9 cellular contexts compared by ENCODE assay signal in the genomic region with DNA sequence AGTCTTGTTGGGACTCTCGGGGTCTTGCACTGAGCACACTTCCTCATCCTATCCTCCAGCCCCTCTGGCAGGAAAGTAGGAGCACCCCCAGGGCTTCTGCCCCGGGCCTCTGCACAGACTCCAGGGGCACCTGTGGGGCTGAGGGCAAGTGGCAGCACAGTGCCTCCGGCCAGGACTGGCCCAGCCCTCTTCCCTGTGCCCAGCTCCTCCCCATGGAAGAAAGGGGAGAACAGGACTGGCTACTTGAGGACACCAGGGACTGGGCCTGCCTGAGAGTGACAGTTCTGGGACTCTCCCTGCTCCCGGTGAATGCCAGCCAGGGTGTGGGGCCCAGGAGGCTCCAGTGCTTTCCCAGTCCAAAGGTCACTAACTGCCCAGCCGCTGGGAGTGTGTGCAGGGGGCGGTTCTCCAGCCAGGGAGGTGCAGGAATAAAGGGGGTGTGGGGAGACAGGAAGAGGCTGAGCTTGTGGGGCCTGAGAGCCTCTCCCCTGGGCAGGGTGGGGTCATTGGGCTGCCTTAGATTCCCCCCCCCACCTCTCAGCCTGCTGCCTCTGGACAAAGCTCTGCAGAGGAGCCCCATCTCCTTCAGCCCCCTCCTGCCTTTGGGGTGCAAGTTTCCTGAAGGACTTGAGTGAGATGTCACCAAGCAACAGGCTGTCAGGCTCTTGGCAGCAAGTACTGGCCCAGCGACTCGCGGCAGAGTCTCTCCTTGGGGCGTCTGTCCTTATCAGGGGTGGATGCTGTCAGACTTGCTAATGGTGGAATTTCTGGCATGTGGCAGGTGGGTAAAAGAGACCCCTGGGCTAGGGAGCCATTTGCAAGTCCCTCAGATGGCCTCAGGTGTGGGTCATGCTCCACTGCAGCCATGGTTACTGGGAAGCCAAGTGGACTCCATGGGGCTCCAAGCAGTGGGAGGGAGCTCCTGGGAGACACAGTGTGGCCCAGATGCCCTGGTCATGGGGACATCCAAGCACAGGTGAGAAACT. TPM values are rescaled to one million over a fixed set of nuclear protein-coding genes. Genes with fewer than 3 reads are reported as not detected.
DNase-seq lines count a peak whose midpoint lies in the region; ATAC-seq and TF ChIP-seq lines count a peak whose summit lies in the region.
"Had no signal": no experiment of that assay in that cellular context is flagged by ENCODE, and none has a peak within 500 bp of the region (broad histone marks: within the 10 kb centered on the region; RNA-seq: fewer than 3 reads in every experiment).

No MANE protein-coding gene starts in this region.

- POLR2A ChIA-PET in HEK293 (lab: Yijun Ruan, JAX), result no interaction called here

- H3K36me3 ChIP-seq in HEK293 (ENCODE audit: control insufficient read depth in 2 of 2, insufficient read depth in 1 of 2, low read length in 2 of 2) (no peaks in the 10 kb centered on the region), skeletal muscle tissue (ENCODE audit: control insufficient read depth in 3 of 3, insufficient read depth in 3 of 3, low read length in 3 of 3) (no peaks in the 10 kb centered on the region)

- no peaks in the 10 kb centered on the region for H3K9me3 Mint-ChIP-seq in T-helper 2 cell treated with Interferon-gamma antibody and Interleukin-4, amounts not matched to agents 5 μg/mL and 100 μg/mL, for 36 hours

- H3K4me3 ChIP-seq in HEK293 (ENCODE audit: low read depth, low read length) (no peak overlapping the region), right cardiac atrium (ENCODE audit: low read length) (no peak overlapping the region), skeletal muscle tissue (ENCODE audit: low read length in 3 of 3) (peak overlapping the region; percentile 7 to 58 (median 8))

- H3K4me1 Mint-ChIP-seq in T-helper 2 cell treated with Interferon-gamma antibody and Interleukin-4, amounts not matched to agents 5 μg/mL and 100 μg/mL, for 36 hours (ENCODE audit: low read depth), result peaks cover 41% of the 10 kb centered on the region

- no peak overlapping the region for H3K27ac ChIP-seq in HEK293 (ENCODE audit: extremely low read depth, low read depth, low read length)
- peak overlapping the region; percentile 48 for H3K27ac ChIP-seq in right cardiac atrium (ENCODE audit: low read length)
- H3K27ac ChIP-seq in skeletal muscle tissue (ENCODE audit: low read depth, low read length), result peak overlapping the region; percentile 43

- intact Hi-C loops in right cardiac atrium (cut with DNase I), result loop anchor here in 2 of 4 donors (5.0 kb wide), 1 partner anchor 39 kb away; no protein-coding TSS in a partner anchor

- H3K9ac ChIP-seq in skeletal muscle tissue (ENCODE audit: low read depth in 1 of 3, low read length in 3 of 3), result peak overlapping the region; percentile 35 to 80 (median 61)

- WGBS in right cardiac atrium, result 31% methylated on average over 10 of the region's 10 CpGs

- H3K27me3 Mint-ChIP-seq in T-helper 2 cell treated with Interferon-gamma antibody and Interleukin-4, amounts not matched to agents 5 μg/mL and 100 μg/mL, for 36 hours (ENCODE audit: low read depth), result no peaks in the 10 kb centered on the region

- H3K4me3 Mint-ChIP-seq in T-helper 2 cell treated with Interferon-gamma antibody and Interleukin-4, amounts not matched to agents 5 μg/mL and 100 μg/mL, for 36 hours, result no peak overlapping the region

- peak; percentile 99 for DNase-seq in SW480 (ENCODE audit: low spot score)
- peak; percentile 87 to 90 (median 88) for DNase-seq in right cardiac atrium
- DNase-seq in Kasumi-1 (lab: John Stamatoyannopoulos, UW), result no peak
- DNase-seq in T-helper 2 cell treated with Interferon-gamma antibody and Interleukin-4, amounts not matched to agents 5 μg/mL and 100 μg/mL, for 36 hours (ENCODE audit: low spot score), result no peak
- DNase-seq: NK-92 treated with Interleukin-12 subunit alpha and Interleukin-12 subunit beta, amount 100 ng/mL, for 24 hours had no signal

- CTCF ChIA-PET in HEK293 (lab: Yijun Ruan, JAX), result interaction anchor here (0.7 to 1.7 kb wide), 2 partner anchors 78 to 95 kb away, joined by 3 to 4 read pairs; a partner anchor contains a TSS

- no peak for TF ChIP-seq CTCF in HEK293 (tag by site-specific recombination; IDR thresholded peaks at IDR 0.05)

- H3K27me3 ChIP-seq in right cardiac atrium (ENCODE audit: control insufficient read depth, insufficient read depth), result no peaks in the 10 kb centered on the region
- H3K27me3 ChIP-seq in skeletal muscle tissue (ENCODE audit: control insufficient read depth in 3 of 3, insufficient read depth in 3 of 3, low read length in 3 of 3), result no peaks in the 10 kb centered on the region

- H3K27ac Mint-ChIP-seq in T-helper 2 cell treated with Interferon-gamma antibody and Interleukin-4, amounts not matched to agents 5 μg/mL and 100 μg/mL, for 36 hours, result no peak overlapping the region

- ATAC-seq in right cardiac atrium, result peak; percentile 89 to 92
- ATAC-seq in GM21723 (IDR thresholded peaks at IDR 0.05; ENCODE audit: unreplicated experiment), result no peak
- ATAC-seq in GM18498 (IDR thresholded peaks at IDR 0.05; ENCODE audit: unreplicated experiment), result no peak

- peaks cover 2% of the 10 kb centered on the region; the same call in 1 of the 2 replicates for H3K4me1 ChIP-seq in HEK293 (ENCODE audit: control insufficient read depth, insufficient read depth, low read length)
- peaks cover 9% of the 10 kb centered on the region for H3K4me1 ChIP-seq in right cardiac atrium (ENCODE audit: control insufficient read depth, insufficient read depth, low read length)
- H3K4me1 ChIP-seq in skeletal muscle tissue (ENCODE audit: control insufficient read depth in 3 of 3, insufficient read depth in 3 of 3, low read length in 3 of 3), result peaks cover 39 to 66% (median 51%) of the 10 kb centered on the region in 3 donors

- H3K36me3 Mint-ChIP-seq in T-helper 2 cell treated with Interferon-gamma antibody and Interleukin-4, amounts not matched to agents 5 μg/mL and 100 μg/mL, for 36 hours (ENCODE audit: low read depth), result no peaks in the 10 kb centered on the region

- H3K9me3 ChIP-seq in HEK293 (ENCODE audit: control insufficient read depth, insufficient read depth, low read depth, low read length), result no peaks in the 10 kb centered on the region
- H3K9me3 ChIP-seq in right cardiac atrium (ENCODE audit: control insufficient read depth, low read length), result no peaks in the 10 kb centered on the region
- H3K9me3 ChIP-seq in skeletal muscle tissue (ENCODE audit: control insufficient read depth in 3 of 3, low read length in 3 of 3), result no peaks in the 10 kb centered on the region

TF ChIP-seq in HEK293, 187 proteins besides CTCF, POLR2A, EP300 and RAD21:
- TF ChIP-seq KLF1 (tag by site-specific recombination; IDR thresholded peaks at IDR 0.05) (0 out of 2 replicates have a peak, but pooled peaks have one; percentile 10), ZNF223 (tag by site-specific recombination; IDR thresholded peaks at IDR 0.05) (peak; percentile 36; the same call in 1 of the 2 replicates), SCRT2 (tag by site-specific recombination; IDR thresholded peaks at IDR 0.05) (peak; percentile 63), SCRT1 (tag by site-specific recombination; IDR thresholded peaks at IDR 0.05; ENCODE audit: borderline replicate concordance) (0 out of 2 replicates have a peak, but pooled peaks have one; percentile 10), ZNF701 (tag by site-specific recombination; IDR thresholded peaks at IDR 0.05) (no peak)
- TF ChIP-seq, protein P1, sequence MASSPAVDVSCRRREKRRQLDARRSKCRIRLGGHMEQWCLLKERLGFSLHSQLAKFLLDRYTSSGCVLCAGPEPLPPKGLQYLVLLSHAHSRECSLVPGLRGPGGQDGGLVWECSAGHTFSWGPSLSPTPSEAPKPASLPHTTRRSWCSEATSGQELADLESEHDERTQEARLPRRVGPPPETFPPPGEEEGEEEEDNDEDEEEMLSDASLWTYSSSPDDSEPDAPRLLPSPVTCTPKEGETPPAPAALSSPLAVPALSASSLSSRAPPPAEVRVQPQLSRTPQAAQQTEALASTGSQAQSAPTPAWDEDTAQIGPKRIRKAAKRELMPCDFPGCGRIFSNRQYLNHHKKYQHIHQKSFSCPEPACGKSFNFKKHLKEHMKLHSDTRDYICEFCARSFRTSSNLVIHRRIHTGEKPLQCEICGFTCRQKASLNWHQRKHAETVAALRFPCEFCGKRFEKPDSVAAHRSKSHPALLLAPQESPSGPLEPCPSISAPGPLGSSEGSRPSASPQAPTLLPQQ (tag by site-specific recombination; IDR thresholded peaks at IDR 0.05), result no peak

RNA-seq across cellular contexts. Expression of a gene that starts 19.1 kb away (rescaled TPM):
- total RNA-seq in right cardiac atrium (10 to 100 TPM; 45.5 to 51.6 (median 48.3) TPM), skeletal muscle tissue (1.6 TPM)
- polyA plus RNA-seq in right cardiac atrium, result 18.6 TPM

Comparison
In these comparisons a context has a peak if more than half of its experiments do, and no peak if none do; other contexts are left out.
1. H3K4me3 ChIP-seq: peak in skeletal muscle tissue (3 of 3); none in HEK293 (single experiment) and right cardiac atrium (single experiment).
2. DNase-seq: peak in SW480 (single experiment) and right cardiac atrium (3 of 3); none in Kasumi-1 (0 of 2) and T-helper 2 cell treated with Interferon-gamma antibody and Interleukin-4, amounts not matched to agents 5 μg/mL and 100 μg/mL, for 36 hours (single experiment).
3. ATAC-seq: peak in right cardiac atrium (2 of 2); none in GM21723 (single experiment) and GM18498 (single experiment).
4. RNA of a gene that starts 19.1 kb away (total RNA-seq): 45.5 to 51.6 TPM in right cardiac atrium; 1.6 TPM in skeletal muscle tissue (single experiment); every median in the first group is over 10 times any median in the second.